Comparison of ENCODE assay signal across 18 cellular contexts in genomic region chr10:89183571-89183970, GRCh38. TPM values are rescaled to one million over a fixed set of nuclear protein-coding genes. Genes with fewer than 3 reads are reported as not detected.
"Had no signal": no experiment of that assay in that cellular context is flagged by ENCODE, and none has a peak within 500 bp of the region (broad histone marks: within the 10 kb centered on the region; RNA-seq: fewer than 3 reads in every experiment).

No MANE protein-coding gene starts in this region.

- H3K27me3 ChIP-seq: cardiac muscle cell, left lung had no signal

- H3K36me3 ChIP-seq: cardiac muscle cell, left lung had no signal

- H3K27ac ChIP-seq: cardiac muscle cell, left lung had no signal

- H3K4me3 ChIP-seq: cardiac muscle cell, left lung had no signal

- DNase-seq: activated CD4-positive, alpha-beta T cell treated with anti-CD3 and anti-CD28 coated beads, Interleukin-2, amount 50 U/mL, for 4 hours; activated effector memory CD4-positive, alpha-beta T cell treated with anti-CD3 and anti-CD28 coated beads, Interleukin-2, amount 50 U/mL, for 16 hours; activated naive CD4-positive, alpha-beta T cell treated with anti-CD3 and anti-CD28 coated beads, Interleukin-2, amount 50 U/mL, for 16 hours; activated T-cell treated with anti-CD3 and anti-CD28 coated beads, Interleukin-2, amount 50 U/mL, for 72 hours; effector memory CD8-positive, alpha-beta T cell; head of caudate nucleus; left lung; nephron progenitor cell; occipital lobe; retina; stimulated activated CD4-positive, alpha-beta T cell treated with anti-CD3 and anti-CD28 coated beads, Interleukin-12 subunit alpha, Interleukin-12 subunit beta, amount 100 ng/mL, for 4 hours; stimulated activated CD4-positive, alpha-beta T cell treated with anti-CD3 and anti-CD28 coated beads, Interleukin-1b, Interleukin-23, amount 100 ng/mL, for 48 hours; stimulated activated CD8-positive, alpha-beta memory T cell treated with anti-CD3 and anti-CD28 coated beads, Interleukin-4, amount 100 ng/mL, for 48 hours; stimulated activated naive CD4-positive, alpha-beta T cell; T-helper 2 cell had no signal

RNA-seq across cellular contexts. Expression of gene CH25H, which starts 23.5 kb away (rescaled TPM):
- total RNA-seq: activated CD8-positive, alpha-beta memory T cell treated with anti-CD3 and anti-CD28 coated beads for 36 hours; cardiac muscle cell; chondrocyte had no signal
- polyA plus RNA-seq: cardiac muscle cell had no signal
